In genomic region chr10:29455095-29455494, GRCh38 we compare ENCODE assay signal across 30 cellular contexts.
"Had no signal": no experiment of that assay in that cellular context is flagged by ENCODE, and none has a peak within 500 bp of the region (broad histone marks: within the 10 kb centered on the region; RNA-seq: fewer than 3 reads in every experiment).

No MANE protein-coding gene starts in this region.

- H3K4me3 ChIP-seq: colonic mucosa, esophagus squamous epithelium, mucosa of descending colon, neural progenitor cell, sigmoid colon, skin epidermis, spleen, suprapubic skin, transverse colon, upper lobe of right lung, uterus had no signal

- H3K27me3 ChIP-seq: colonic mucosa, esophagus squamous epithelium, neural progenitor cell, sigmoid colon, spleen, suprapubic skin, transverse colon, upper lobe of right lung, uterus had no signal

- FAIRE-seq: endothelial cell of umbilical vein had no signal

- H3K4me1 Mint-ChIP-seq: immature natural killer cell; mesothelial cell of epicardium; naive B cell; stimulated activated memory B cell treated with anti-CD40 and anti-IgM and Interleukin-4, amounts not matched to agents 10 μg/mL and 1 μg/mL and 100 μg/mL, for 72 hours had no signal

- H3K9ac ChIP-seq: neural progenitor cell, parathyroid adenoma had no signal

- H3K9me3 Mint-ChIP-seq: dendritic cell treated with granulocyte-macrophage colony-stimulating factor and Interleukin-4, amounts not matched to agents 40 ng/mL and 50 ng/mL, for 4 days; natural killer cell treated with Interleukin-12 subunit alpha and Interleukin-12 subunit beta and Interleukin-15 and Interleukin-18, amount 100 ng/mL, for 72 hours had no signal

- H3K27me3 Mint-ChIP-seq: dendritic cell treated with granulocyte-macrophage colony-stimulating factor and Interleukin-4, amounts not matched to agents 40 ng/mL and 50 ng/mL, for 4 days; naive B cell; natural killer cell treated with Interleukin-12 subunit alpha and Interleukin-12 subunit beta and Interleukin-15 and Interleukin-18, amount 100 ng/mL, for 72 hours; progenitor cell of endocrine pancreas; stimulated activated memory B cell treated with anti-CD40 and anti-IgM and Interleukin-4, amounts not matched to agents 10 μg/mL and 1 μg/mL and 100 μg/mL, for 72 hours had no signal

- H3K4me3 Mint-ChIP-seq: dendritic cell treated with granulocyte-macrophage colony-stimulating factor and Interleukin-4, amounts not matched to agents 40 ng/mL and 50 ng/mL, for 4 days; immature natural killer cell; mesothelial cell of epicardium; naive B cell; natural killer cell treated with Interleukin-12 subunit alpha and Interleukin-12 subunit beta and Interleukin-15 and Interleukin-18, amount 100 ng/mL, for 72 hours; neural progenitor cell; stimulated activated memory B cell treated with anti-CD40 and anti-IgM and Interleukin-4, amounts not matched to agents 10 μg/mL and 1 μg/mL and 100 μg/mL, for 72 hours had no signal

- H3K27ac Mint-ChIP-seq: dendritic cell treated with granulocyte-macrophage colony-stimulating factor and Interleukin-4, amounts not matched to agents 40 ng/mL and 50 ng/mL, for 4 days; immature natural killer cell; mesothelial cell of epicardium; naive B cell; neural progenitor cell; progenitor cell of endocrine pancreas; stimulated activated memory B cell treated with anti-CD40 and anti-IgM and Interleukin-4, amounts not matched to agents 10 μg/mL and 1 μg/mL and 100 μg/mL, for 72 hours had no signal

- H3K27ac ChIP-seq: colonic mucosa, esophagus squamous epithelium, neural progenitor cell, parathyroid adenoma, skin epidermis, spleen, suprapubic skin, transverse colon, upper lobe of right lung, uterus had no signal

- ATAC-seq: left colon; mucosa of descending colon; natural killer cell treated with Interleukin-12 subunit alpha and Interleukin-12 subunit beta and Interleukin-15 and Interleukin-18, amount 100 ng/mL, for 72 hours; right cardiac atrium; stimulated activated memory B cell treated with anti-CD40 and anti-IgM and Interleukin-4, amounts not matched to agents 10 μg/mL and 1 μg/mL and 100 μg/mL, for 72 hours; stimulated activated naive CD8-positive, alpha-beta T cell treated with anti-CD3 and anti-CD28 coated beads, Interleukin-15, Interleukin-2, amounts not matched to agents 100 U/mL and 50 U/mL, for 24 hours; upper lobe of right lung had no signal

- H3K36me3 ChIP-seq: colonic mucosa, neural progenitor cell, uterus had no signal

- H3K9me3 ChIP-seq: colonic mucosa, esophagus squamous epithelium, mucosa of descending colon, sigmoid colon, suprapubic skin, transverse colon, upper lobe of right lung, uterus had no signal

- H3K4me1 ChIP-seq: colonic mucosa, esophagus squamous epithelium, parathyroid adenoma, sigmoid colon, spleen, suprapubic skin, transverse colon, upper lobe of right lung, uterus had no signal

- H2AFZ ChIP-seq: neural progenitor cell, parathyroid adenoma had no signal

- H3K36me3 Mint-ChIP-seq: naive B cell had no signal

- DNase-seq: colonic mucosa; effector memory CD4-positive, alpha-beta T cell; esophagus squamous epithelium; foreskin melanocyte; hypothalamus; immature natural killer cell; islet precursor cell; kidney glomerular epithelial cell; left colon; mesenchymal stem cell; mucosa of descending colon; naive B cell; right cardiac atrium; sigmoid colon; spleen; stimulated activated CD4-positive, alpha-beta T cell treated with anti-CD3 and anti-CD28 coated beads, Interleukin-4, amount 100 ng/mL, for 4 hours; stimulated activated naive CD8-positive, alpha-beta T cell treated with anti-CD3 and anti-CD28 coated beads, Interleukin-15, Interleukin-2, amounts not matched to agents 100 U/mL and 50 U/mL, for 24 hours; transverse colon; upper lobe of right lung; uterus had no signal

- H3K4me2 ChIP-seq: neural progenitor cell had no signal
